8 cellular contexts compared by ENCODE assay signal in the genomic region with DNA sequence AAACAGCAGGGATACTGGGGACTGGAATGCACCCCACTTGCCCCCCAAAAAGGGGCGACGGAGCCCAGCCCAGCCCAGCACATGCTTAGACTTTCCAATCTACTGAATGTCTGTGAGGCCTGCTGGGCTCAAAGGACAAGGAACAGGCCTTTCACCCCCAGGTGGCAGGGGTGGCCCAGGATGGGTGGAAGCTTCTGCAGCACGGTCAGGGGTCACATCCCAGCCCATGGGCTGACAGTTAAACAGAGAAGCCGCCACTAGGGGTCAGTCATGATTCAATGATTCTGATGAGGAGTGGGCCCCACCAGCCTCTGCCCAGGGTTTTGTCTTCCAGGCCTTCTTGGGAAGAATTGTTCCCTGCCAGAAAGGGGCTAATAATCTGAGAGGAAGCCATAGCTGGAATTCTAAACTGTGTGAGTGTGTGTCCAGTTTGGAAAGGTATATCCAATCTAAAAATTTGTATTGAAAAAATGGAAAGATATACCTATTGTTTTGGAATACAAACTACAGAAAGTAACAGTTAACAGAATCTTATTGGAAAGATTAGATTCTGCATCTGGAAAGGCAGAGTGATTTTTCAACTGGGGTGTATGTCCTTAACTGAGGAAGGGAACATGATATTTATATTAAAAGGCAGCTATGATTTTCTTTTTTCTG. TPM values are rescaled to one million over a fixed set of nuclear protein-coding genes. Genes with fewer than 3 reads are reported as not detected.
DNase-seq lines count a peak whose midpoint lies in the region; ATAC-seq and TF ChIP-seq lines count a peak whose summit lies in the region.

No MANE protein-coding gene starts in this region.

- 38 to 48% methylated on average over 3 to 4 of the region's 4 CpGs for WGBS in body of pancreas, 2 donors

- TF ChIP-seq POLR2A in body of pancreas (IDR thresholded peaks at IDR 0.05): no peak

- no peak overlapping the region for H3K27ac ChIP-seq in body of pancreas

- H3K36me3 Mint-ChIP-seq in stimulated activated effector memory CD8-positive, alpha-beta T cell treated with anti-CD3 and anti-CD28 coated beads, Interleukin-12 subunit alpha, Interleukin-12 subunit beta, amount 100 ng/mL, for 72 hours: no peaks in the 10 kb centered on the region

- no peaks in the 10 kb centered on the region for H3K27me3 ChIP-seq in body of pancreas

- peak in 6 of 7 experiments; percentile 35 to 59 (median 48) for TF ChIP-seq CTCF in body of pancreas (IDR thresholded peaks at IDR 0.05)

- H3K4me1 ChIP-seq in body of pancreas: peaks cover 12% of the 10 kb centered on the region

- DNase-seq in GDM1 (lab: John Stamatoyannopoulos, UW) (peak; percentile 20), LoVo (ENCODE audit: low spot score) (peak; percentile 52), SK-N-DZ (ENCODE audit: low spot score) (peak; percentile 91), body of pancreas (peak; percentile 45 to 73 (median 58)), left lobe of liver (ENCODE audit: low spot score) (peak; percentile 55)
- peak in 1 of 2 donors; percentile 70 for DNase-seq in stimulated activated effector memory CD8-positive, alpha-beta T cell treated with anti-CD3 and anti-CD28 coated beads, Interleukin-12 subunit alpha, Interleukin-12 subunit beta, amount 100 ng/mL, for 72 hours (ENCODE audit: low spot score in 2 of 2)

- H3K27ac Mint-ChIP-seq in stimulated activated effector memory CD8-positive, alpha-beta T cell treated with anti-CD3 and anti-CD28 coated beads, Interleukin-12 subunit alpha, Interleukin-12 subunit beta, amount 100 ng/mL, for 72 hours: no peak overlapping the region

- no peaks in the 10 kb centered on the region for H3K9me3 ChIP-seq in body of pancreas

- intact Hi-C loops in body of pancreas (cut with DNase I): no loop called here

- H3K36me3 ChIP-seq in body of pancreas (replicated peaks in 1 of 2; ENCODE audit: insufficient read depth in 1 of 2, low read depth in 2 of 2): no peaks in the 10 kb centered on the region

- no peaks in the 10 kb centered on the region for H3K9me3 Mint-ChIP-seq in stimulated activated effector memory CD8-positive, alpha-beta T cell treated with anti-CD3 and anti-CD28 coated beads, Interleukin-12 subunit alpha, Interleukin-12 subunit beta, amount 100 ng/mL, for 72 hours

- no peak overlapping the region for H3K4me3 Mint-ChIP-seq in stimulated activated effector memory CD8-positive, alpha-beta T cell treated with anti-CD3 and anti-CD28 coated beads, Interleukin-12 subunit alpha, Interleukin-12 subunit beta, amount 100 ng/mL, for 72 hours

- peaks cover 5% of the 10 kb centered on the region for H3K4me1 Mint-ChIP-seq in stimulated activated effector memory CD8-positive, alpha-beta T cell treated with anti-CD3 and anti-CD28 coated beads, Interleukin-12 subunit alpha, Interleukin-12 subunit beta, amount 100 ng/mL, for 72 hours

- H3K4me3 ChIP-seq in body of pancreas: no peak overlapping the region

- ATAC-seq in body of pancreas (peak; percentile 35), left lobe of liver (peak; percentile 87), HG03280 (IDR thresholded peaks at IDR 0.05; ENCODE audit: unreplicated experiment) (no peak), GM21619 (IDR thresholded peaks at IDR 0.05; ENCODE audit: unreplicated experiment) (no peak)
- ATAC-seq in stimulated activated effector memory CD8-positive, alpha-beta T cell treated with anti-CD3 and anti-CD28 coated beads, Interleukin-12 subunit alpha, Interleukin-12 subunit beta, amount 100 ng/mL, for 72 hours: peak; percentile 59

RNA-seq across cellular contexts. Expression of a gene that starts 2.2 kb away (rescaled TPM):
- 38.0 and 38.9 TPM in 2 replicates for polyA plus RNA-seq in SK-N-DZ (2014; cell fraction: cytosol; rRNA removed)
- polyA plus RNA-seq in SK-N-DZ (2014; cell fraction: nucleus; rRNA removed): 18.3 and 33.6 TPM in 2 replicates
- total RNA-seq in body of pancreas (not detected), left lobe of liver (not detected)

RNA-seq across cellular contexts. Expression of a gene that starts 18.0 kb away (rescaled TPM):
- 171 and 197 TPM in 2 replicates for polyA plus RNA-seq in SK-N-DZ (2014; cell fraction: cytosol; rRNA removed)
- polyA plus RNA-seq in SK-N-DZ (2014; cell fraction: nucleus; rRNA removed): 241 and 272 TPM in 2 replicates
- total RNA-seq in body of pancreas (under 1 TPM in 1 of 2 donors, not detected in 1; 0.52 TPM), left lobe of liver (not detected)

Comparison
In these comparisons a context has a peak if more than half of its experiments do, and no peak if none do; other contexts are left out.
1. ATAC-seq: peak in body of pancreas (single experiment), left lobe of liver (single experiment) and stimulated activated effector memory CD8-positive, alpha-beta T cell treated with anti-CD3 and anti-CD28 coated beads, Interleukin-12 subunit alpha, Interleukin-12 subunit beta, amount 100 ng/mL, for 72 hours (single experiment); none in HG03280 (single experiment) and GM21619 (single experiment).